Comparison of ENCODE assay signal across 13 cellular contexts in the genomic region with DNA sequence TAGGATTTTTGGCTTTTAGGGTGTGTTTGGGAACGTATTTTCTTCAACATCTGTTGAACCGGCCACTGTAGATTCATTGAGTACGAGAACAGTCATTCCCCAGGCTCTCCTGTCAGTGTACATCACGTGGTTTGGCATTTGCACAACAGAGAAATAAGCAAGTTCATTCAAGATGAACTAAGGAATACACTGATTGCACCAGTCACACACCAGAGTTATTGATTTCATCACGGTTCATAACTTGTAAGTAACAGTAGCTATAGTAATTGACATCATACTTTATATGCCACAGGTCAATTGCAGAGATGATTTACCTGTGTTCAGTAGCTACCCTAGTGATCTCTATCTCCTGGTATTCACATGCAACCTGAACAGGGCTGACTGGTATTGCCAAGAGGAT.
DNase-seq lines count a peak whose midpoint lies in the region; ATAC-seq and TF ChIP-seq lines count a peak whose summit lies in the region.
"Had no signal": no experiment of that assay in that cellular context is flagged by ENCODE, and none has a peak within 500 bp of the region (broad histone marks: within the 10 kb centered on the region; RNA-seq: fewer than 3 reads in every experiment).

No MANE protein-coding gene starts in this region.

- peaks cover 10% of the 10 kb centered on the region for H3F3A ChIP-seq in smooth muscle cell (ENCODE audit: low read depth)

- H3K9me3 ChIP-seq in mammary epithelial cell (replicated peaks; ENCODE audit: insufficient read depth, low read length) (no peaks in the 10 kb centered on the region), smooth muscle cell (replicated peaks; ENCODE audit: low read depth) (no peaks in the 10 kb centered on the region), left lung (no peaks in the 10 kb centered on the region)
- H3K9me3 ChIP-seq: HAP-1 had no signal

- no peaks in the 10 kb centered on the region for H3K79me2 ChIP-seq in mammary epithelial cell (ENCODE audit: insufficient read depth, low read length)
- H3K79me2 ChIP-seq in smooth muscle cell (ENCODE audit: low read depth) = no peaks in the 10 kb centered on the region

- H3K4me1 ChIP-seq in mammary epithelial cell (ENCODE audit: insufficient read depth, low read length) (no peaks in the 10 kb centered on the region), smooth muscle cell (ENCODE audit: low read depth) (no peaks in the 10 kb centered on the region), left lung (no peaks in the 10 kb centered on the region)
- H3K4me1 ChIP-seq: HAP-1 had no signal

- POLR2A ChIA-PET in RWPE1 (lab: Yijun Ruan, JAX; ENCODE audit: low non-redundant PET) = no interaction called here

- WGBS in mammary epithelial cell (ENCODE audit: low coverage, missing lambda C conversion rate) = 33% methylated on average over 5 of the region's 5 CpGs
- WGBS in smooth muscle cell (ENCODE audit: low lambda C conversion rate) = 74% methylated on average over 5 of the region's 5 CpGs

- H3K27ac ChIP-seq in RWPE1 (no peak overlapping the region), mammary epithelial cell (ENCODE audit: insufficient read depth, low read depth, low read length) (no peak overlapping the region), smooth muscle cell (ENCODE audit: low read depth) (peak overlapping the region; percentile 41), left lung (no peak overlapping the region)

- H4K20me1 ChIP-seq in mammary epithelial cell (ENCODE audit: insufficient read depth, low read length) = no peaks in the 10 kb centered on the region
- H4K20me1 ChIP-seq in smooth muscle cell (ENCODE audit: low read depth) = no peaks in the 10 kb centered on the region

- DNase-seq in RWPE1 (ENCODE audit: low spot score) (peak; percentile 16), mammary epithelial cell (peak; percentile 60), smooth muscle cell (lab: John Stamatoyannopoulos, UW; ENCODE audit: unreplicated experiment) (no peak), left lung (no peak)
- DNase-seq in stimulated activated CD4-positive, alpha-beta T cell treated with anti-CD3 and anti-CD28 coated beads, Interleukin-4, amount 100 ng/mL, for 1 hour = no peak
- DNase-seq: ACHN; C1 segment of cervical spinal cord; CD4-positive, alpha-beta memory T cell; DMS79 had no signal

- no peak overlapping the region for H3K4me3 ChIP-seq in mammary epithelial cell (replicated peaks in 1 of 3; ENCODE audit: insufficient read depth in 1 of 3, low read depth in 2 of 3, low read length in 3 of 3)
- H3K4me3 ChIP-seq in smooth muscle cell = no peak overlapping the region
- no peak overlapping the region for H3K4me3 ChIP-seq in left lung
- H3K4me3 ChIP-seq: GM12878, HAP-1 had no signal

- in situ Hi-C loops in mammary epithelial cell (cut with MboI; ENCODE audit: low sequenced_read_pairs in 2 of 2) = loop anchor here (10.0 to 25.0 kb wide), 2 partner anchors 203 to 210 kb away; no protein-coding TSS in a partner anchor

- H3K36me3 ChIP-seq in mammary epithelial cell (ENCODE audit: insufficient read depth, low read length) = no peaks in the 10 kb centered on the region
- no peaks in the 10 kb centered on the region for H3K36me3 ChIP-seq in smooth muscle cell (ENCODE audit: low read depth)
- H3K36me3 ChIP-seq in left lung = no peaks in the 10 kb centered on the region
- H3K36me3 ChIP-seq: HAP-1 had no signal

- intact Hi-C loops in mammary epithelial cell (cut with micrococcal nuclease) (loop anchor here (5.0 kb wide), 1 partner anchor 103 kb away; no protein-coding TSS in a partner anchor), left lung (cut with DNase I) (loop anchor here in 1 of 2 donors (5.0 kb wide), 1 partner anchor 198 kb away; no protein-coding TSS in a partner anchor)

- H3K9ac ChIP-seq in mammary epithelial cell (ENCODE audit: insufficient read depth, low read length) (no peak overlapping the region), smooth muscle cell (ENCODE audit: low read depth) (no peak overlapping the region)

- CTCF ChIA-PET in RWPE1 (lab: Yijun Ruan, JAX) (no interaction called here), mammary epithelial cell (lab: Charles Lee; ENCODE audit: low non-redundant PET) (no interaction called here)

- TF ChIP-seq CTCF in RWPE1 (conservative IDR thresholded peaks at IDR 0.05; ENCODE audit: low read depth) = no peak
- no peak for TF ChIP-seq CTCF in mammary epithelial cell (conservative IDR thresholded peaks at IDR 0.05 in 1 of 2, IDR thresholded peaks at IDR 0.05 in 1 of 2; ENCODE audit: extremely low read depth in 1 of 2, insufficient read depth in 1 of 2, low read depth in 1 of 2, low read length in 2 of 2)
- TF ChIP-seq CTCF in smooth muscle cell (IDR thresholded peaks at IDR 0.05; ENCODE audit: borderline replicate concordance, insufficient read depth, poor library complexity, severe bottlenecking) = no peak
- TF ChIP-seq CTCF in left lung (IDR thresholded peaks at IDR 0.05) = no peak

- BruUV-seq in mammary epithelial cell (replicated peaks; lab: Mats Ljungman, UMichigan) = no TSS peak

- H3K27me3 ChIP-seq in mammary epithelial cell (ENCODE audit: insufficient read depth, low read length) (peaks cover 2% of the 10 kb centered on the region), smooth muscle cell (ENCODE audit: low read depth) (no peaks in the 10 kb centered on the region), left lung (no peaks in the 10 kb centered on the region)

- no peak overlapping the region for H3K4me2 ChIP-seq in mammary epithelial cell (ENCODE audit: insufficient read depth, low read depth, low read length)
- no peak overlapping the region for H3K4me2 ChIP-seq in smooth muscle cell

- H2AFZ ChIP-seq in mammary epithelial cell (ENCODE audit: low read depth, low read length) (no peak overlapping the region), smooth muscle cell (ENCODE audit: low read depth) (no peak overlapping the region)

- dilution Hi-C loops in mammary epithelial cell (cut with HindIII; ENCODE audit: low sequenced_read_pairs) = no loop called here

- ATAC-seq in esophagus mucosa (peak; percentile 69), GM18867 (IDR thresholded peaks at IDR 0.05; ENCODE audit: unreplicated experiment) (no peak), left lung (no peak)
- ATAC-seq: GM12878 had no signal

Comparison
In these comparisons a context has a peak if more than half of its experiments do, and no peak if none do; other contexts are left out.
1. DNase-seq: peak in RWPE1 (single experiment) and mammary epithelial cell (single experiment); none in smooth muscle cell (single experiment), stimulated activated CD4-positive, alpha-beta T cell treated with anti-CD3 and anti-CD28 coated beads, Interleukin-4, amount 100 ng/mL, for 1 hour (single experiment) and left lung (0 of 2).